ENCODE assay signal across 15 cellular contexts in the genomic region with DNA sequence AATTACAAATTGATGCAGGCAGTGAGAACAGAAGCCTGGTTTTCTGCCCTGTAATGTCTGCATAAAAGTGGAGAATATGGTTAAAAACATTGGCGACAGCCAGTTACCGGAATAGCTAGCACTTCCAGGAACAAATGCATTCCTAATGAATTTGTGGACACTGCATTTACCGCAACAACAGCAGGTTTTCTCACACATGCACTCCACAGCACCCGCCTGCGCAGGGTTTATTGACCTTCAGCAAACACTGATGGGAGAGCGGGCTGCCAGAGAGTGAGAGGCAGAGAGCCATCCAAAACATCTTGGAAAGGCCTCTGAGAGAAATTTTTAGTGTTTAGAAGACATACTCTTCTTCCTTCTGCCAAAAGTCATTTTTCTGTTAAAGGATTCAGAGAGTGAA.
A peak's percentile ranks its signal among the peaks of the same experiment; 100 is the strongest.
DNase-seq lines count a peak whose midpoint lies in the region; ATAC-seq, FAIRE-seq and TF ChIP-seq lines count a peak whose summit lies in the region.
"Had no signal": no experiment of that assay in that cellular context is flagged by ENCODE, and none has a peak within 500 bp of the region (broad histone marks: within the 10 kb centered on the region; RNA-seq: fewer than 3 reads in every experiment).

No MANE protein-coding gene starts in this region.

- H3K4me1 ChIP-seq in cardiac muscle cell (ENCODE audit: low read depth) (peaks cover 31% of the 10 kb centered on the region), heart left ventricle (peaks cover 0 to 12% (median 3%) of the 10 kb centered on the region in 12 donors), K562 (replicated peaks in 1 of 2; ENCODE audit: control insufficient read depth in 2 of 2, insufficient read depth in 2 of 2, low read length in 2 of 2) (peaks cover 0 to 18% of the 10 kb centered on the region in 2 experiments; a peak in 3 of 5 replicates), mucosa of descending colon (ENCODE audit: low read depth) (no peaks in the 10 kb centered on the region), aorta (ENCODE audit: control insufficient read depth in 1 of 2, insufficient read depth in 2 of 2, low read length in 2 of 2) (peaks cover 0 to 15% of the 10 kb centered on the region in 2 donors), neural progenitor cell (no peaks in the 10 kb centered on the region)

- no peaks in the 10 kb centered on the region for H3K9me1 ChIP-seq in K562 (ENCODE audit: control insufficient read depth, insufficient read depth, low read length)

- no peaks in the 10 kb centered on the region for H4K20me1 ChIP-seq in K562 (replicated peaks; ENCODE audit: control insufficient read depth, insufficient read depth, low read length)
- H4K20me1 ChIP-seq in neural progenitor cell (ENCODE audit: low read depth), result no peaks in the 10 kb centered on the region

- TF ChIP-seq RAD21 in K562 (CRISPR knock-in tag; conservative IDR thresholded peaks at IDR 0.05 in 1 of 2, IDR thresholded peaks at IDR 0.05 in 1 of 2), result no peak

- H3K36me3 Mint-ChIP-seq in neural progenitor cell, result no peaks in the 10 kb centered on the region
- H3K36me3 Mint-ChIP-seq: activated naive CD4-positive, alpha-beta T cell treated with anti-CD3 and anti-CD28 coated beads, Interleukin-2, amount 50 U/mL, for 24 hours had no signal

- H3K79me2 ChIP-seq in K562 (ENCODE audit: control insufficient read depth, insufficient read depth, low read length), result no peaks in the 10 kb centered on the region
- H3K79me2 ChIP-seq in neural progenitor cell (ENCODE audit: low read depth), result no peaks in the 10 kb centered on the region

- CTCF ChIA-PET in K562 (lab: Yijun Ruan, JAX; ENCODE audit: low intra/inter-chr PET ratio), result no interaction called here

- POLR2A ChIA-PET in K562 (lab: Yijun Ruan, JAX), result no interaction called here

- TF ChIP-seq CTCF in cardiac muscle cell (IDR thresholded peaks at IDR 0.05; ENCODE audit: low read depth, low read length), result no peak
- TF ChIP-seq CTCF in heart left ventricle (IDR thresholded peaks at IDR 0.05), result no peak
- no peak for TF ChIP-seq CTCF in K562 (IDR thresholded peaks at IDR 0.05 in 2 of 3, conservative IDR thresholded peaks at IDR 0.05 in 1 of 3; ENCODE audit: insufficient read depth in 2 of 3, low read depth in 1 of 3, low read length in 3 of 3)
- TF ChIP-seq CTCF in mucosa of descending colon (IDR thresholded peaks at IDR 0.05), result no peak
- TF ChIP-seq CTCF in neural progenitor cell (IDR thresholded peaks at IDR 0.05), result no peak

- peak in 1 of 2 donors; percentile 48 for DNase-seq in cardiac muscle cell (ENCODE audit: low read depth in 1 of 2, low spot score in 1 of 2)
- no peak for DNase-seq in heart left ventricle
- no peak for DNase-seq in K562 (ENCODE audit: extremely low read depth in 1 of 4, low spot score in 3 of 4)
- DNase-seq in mucosa of descending colon, result peak in 2 of 3 donors; percentile 21 to 46
- DNase-seq in aorta, result peak; percentile 76 to 77
- DNase-seq in neural progenitor cell (ENCODE audit: low spot score), result no peak
- DNase-seq in SW 1271 (lab: John Stamatoyannopoulos, UW), result no peak
- no peak for DNase-seq in HPDE6-E6E7 (ENCODE audit: extremely low spot score)
- DNase-seq: activated CD4-positive, alpha-beta T cell treated with anti-CD3 and anti-CD28 coated beads, Interleukin-2, amount 10 ng/mL, durations not matched to agents 24 days and 14 days; AML-193; kidney glomerular epithelial cell; SJCRH30; spleen had no signal

- H3K4me3 Mint-ChIP-seq in neural progenitor cell, result no peak overlapping the region
- H3K4me3 Mint-ChIP-seq: activated CD4-positive, alpha-beta T cell treated with anti-CD3 and anti-CD28 coated beads, Interleukin-2, amount 10 ng/mL, durations not matched to agents 24 days and 14 days; activated naive CD4-positive, alpha-beta T cell treated with anti-CD3 and anti-CD28 coated beads, Interleukin-2, amount 50 U/mL, for 24 hours had no signal

- no peak overlapping the region for H3K9ac ChIP-seq in K562 (ENCODE audit: insufficient read depth in 1 of 2, low read depth in 2 of 2, low read length in 2 of 2)
- no peak overlapping the region for H3K9ac ChIP-seq in neural progenitor cell

- H3K27ac ChIP-seq in cardiac muscle cell (peak overlapping the region; percentile 80), heart left ventricle (no peak overlapping the region), K562 (ENCODE audit: extremely low read depth, low read depth, low read length) (no peak overlapping the region), aorta (ENCODE audit: low read depth in 1 of 2, low read length in 2 of 2) (peak overlapping the region; percentile 45 to 82), neural progenitor cell (no peak overlapping the region)
- H3K27ac ChIP-seq: SJCRH30 had no signal

- no peaks in the 10 kb centered on the region for H3K27me3 Mint-ChIP-seq in neural progenitor cell (ENCODE audit: insufficient read depth, low read depth)
- H3K27me3 Mint-ChIP-seq: activated CD4-positive, alpha-beta T cell treated with anti-CD3 and anti-CD28 coated beads, Interleukin-2, amount 10 ng/mL, durations not matched to agents 24 days and 14 days; activated naive CD4-positive, alpha-beta T cell treated with anti-CD3 and anti-CD28 coated beads, Interleukin-2, amount 50 U/mL, for 24 hours had no signal

- intact Hi-C loops in heart left ventricle (cut with DNase I) (no loop called here), K562 (cut with micrococcal nuclease) (no loop called here), mucosa of descending colon (cut with DNase I, micrococcal nuclease) (no loop called here), aorta (cut with DNase I) (no loop called here)

- no TSS peak for BruUV-seq in K562 (replicated peaks; lab: Mats Ljungman, UMichigan)

- no peak for TF ChIP-seq EP300 in K562 (IDR thresholded peaks at IDR 0.05; ENCODE audit: low read length)

- H2AFZ ChIP-seq in K562 (ENCODE audit: low read depth, low read length) (peak overlapping the region; percentile 14; the same call in 1 of the 2 replicates), neural progenitor cell (replicated peaks) (no peak overlapping the region)

- H3K9me3 Mint-ChIP-seq in neural progenitor cell, result no peaks in the 10 kb centered on the region
- H3K9me3 Mint-ChIP-seq: activated CD4-positive, alpha-beta T cell treated with anti-CD3 and anti-CD28 coated beads, Interleukin-2, amount 10 ng/mL, durations not matched to agents 24 days and 14 days; activated naive CD4-positive, alpha-beta T cell treated with anti-CD3 and anti-CD28 coated beads, Interleukin-2, amount 50 U/mL, for 24 hours had no signal

- ATAC-seq in heart left ventricle, result no peak
- ATAC-seq in K562, result no peak
- peak; percentile 72 for ATAC-seq in mucosa of descending colon
- peak; percentile 65 for ATAC-seq in aorta (ENCODE audit: low FRiP score)

- no peak overlapping the region for H3K27ac Mint-ChIP-seq in neural progenitor cell
- H3K27ac Mint-ChIP-seq: activated naive CD4-positive, alpha-beta T cell treated with anti-CD3 and anti-CD28 coated beads, Interleukin-2, amount 50 U/mL, for 24 hours had no signal

- no peaks in the 10 kb centered on the region for H3F3A ChIP-seq in neural progenitor cell (ENCODE audit: low read depth)

- FAIRE-seq in K562 (lab: Jason Lieb, UNC), result no peak
- FAIRE-seq: endothelial cell of umbilical vein had no signal

- 76 to 83% (median 80%) methylated on average over 6 of the region's 6 CpGs for WGBS in heart left ventricle, 4 donors
- 38% methylated on average over 6 of the region's 6 CpGs for WGBS in K562 (ENCODE audit: insufficient coverage, low coverage, missing lambda C conversion rate)
- 2 to 8% methylated on average over 6 of the region's 6 CpGs for WGBS in aorta, 2 donors

- in situ Hi-C loops in K562 (cut with MboI), result no loop called here

- TF ChIP-seq POLR2A in heart left ventricle (IDR thresholded peaks at IDR 0.05) (no peak), K562 (conservative IDR thresholded peaks at IDR 0.05) (no peak)

- H3K27me3 ChIP-seq in cardiac muscle cell (no peaks in the 10 kb centered on the region), heart left ventricle (no peaks in the 10 kb centered on the region), K562 (ENCODE audit: control insufficient read depth in 2 of 2, insufficient read depth in 2 of 2, low read length in 2 of 2) (no peaks in the 10 kb centered on the region), aorta (ENCODE audit: control insufficient read depth in 1 of 2, insufficient read depth in 2 of 2, low read length in 1 of 2) (no peaks in the 10 kb centered on the region), neural progenitor cell (no peaks in the 10 kb centered on the region)
- H3K27me3 ChIP-seq: SJCRH30, spleen had no signal

- H3K4me3 ChIP-seq in cardiac muscle cell, result no peak overlapping the region
- no peak overlapping the region for H3K4me3 ChIP-seq in heart left ventricle
- H3K4me3 ChIP-seq in K562, result no peak overlapping the region
- no peak overlapping the region for H3K4me3 ChIP-seq in mucosa of descending colon
- H3K4me3 ChIP-seq in aorta (ENCODE audit: low read length in 2 of 2), result no peak overlapping the region
- H3K4me3 ChIP-seq in neural progenitor cell, result no peak overlapping the region
- H3K4me3 ChIP-seq: SJCRH30, spleen had no signal

- H3K4me2 ChIP-seq in K562 (ENCODE audit: insufficient read depth, low read length) (no peak overlapping the region), neural progenitor cell (no peak overlapping the region)

- no peaks in the 10 kb centered on the region for H3K9me3 ChIP-seq in cardiac muscle cell (ENCODE audit: low read depth)
- no peaks in the 10 kb centered on the region for H3K9me3 ChIP-seq in heart left ventricle
- H3K9me3 ChIP-seq in K562 (replicated peaks; ENCODE audit: control insufficient read depth, insufficient read depth, low read depth, low read length), result no peaks in the 10 kb centered on the region; the same call in 1 of the 2 replicates
- H3K9me3 ChIP-seq in mucosa of descending colon, result no peaks in the 10 kb centered on the region
- H3K9me3 ChIP-seq in aorta (ENCODE audit: control insufficient read depth, low read length), result no peaks in the 10 kb centered on the region
- H3K9me3 ChIP-seq in neural progenitor cell (ENCODE audit: low read depth), result no peaks in the 10 kb centered on the region
- H3K9me3 ChIP-seq: SJCRH30, spleen had no signal

- H3K36me3 ChIP-seq in cardiac muscle cell, result no peaks in the 10 kb centered on the region
- H3K36me3 ChIP-seq in heart left ventricle, result no peaks in the 10 kb centered on the region
- H3K36me3 ChIP-seq in K562 (ENCODE audit: control insufficient read depth, insufficient read depth, low read length), result no peaks in the 10 kb centered on the region
- H3K36me3 ChIP-seq in mucosa of descending colon (ENCODE audit: low read depth), result no peaks in the 10 kb centered on the region
- no peaks in the 10 kb centered on the region for H3K36me3 ChIP-seq in aorta (ENCODE audit: control insufficient read depth in 1 of 2, insufficient read depth in 2 of 2, low read length in 1 of 2)
- no peaks in the 10 kb centered on the region for H3K36me3 ChIP-seq in neural progenitor cell
- H3K36me3 ChIP-seq: SJCRH30, spleen had no signal

- peaks cover 10% of the 10 kb centered on the region for H3K4me1 Mint-ChIP-seq in neural progenitor cell
- H3K4me1 Mint-ChIP-seq: activated naive CD4-positive, alpha-beta T cell treated with anti-CD3 and anti-CD28 coated beads, Interleukin-2, amount 50 U/mL, for 24 hours had no signal

Comparison
In these comparisons a context has a peak if more than half of its experiments do, and no peak if none do; other contexts are left out.
1. H3K27ac ChIP-seq: peak in cardiac muscle cell (single experiment) and aorta (2 of 2); none in heart left ventricle (0 of 12), K562 (single experiment) and neural progenitor cell (single experiment).
2. DNase-seq: peak in mucosa of descending colon (2 of 3) and aorta (2 of 2); none in heart left ventricle (0 of 5), K562 (0 of 4), neural progenitor cell (single experiment), SW 1271 (0 of 2) and HPDE6-E6E7 (single experiment).
3. ATAC-seq: peak in mucosa of descending colon (single experiment) and aorta (single experiment); none in heart left ventricle (0 of 4) and K562 (single experiment).